In the genomic region with DNA sequence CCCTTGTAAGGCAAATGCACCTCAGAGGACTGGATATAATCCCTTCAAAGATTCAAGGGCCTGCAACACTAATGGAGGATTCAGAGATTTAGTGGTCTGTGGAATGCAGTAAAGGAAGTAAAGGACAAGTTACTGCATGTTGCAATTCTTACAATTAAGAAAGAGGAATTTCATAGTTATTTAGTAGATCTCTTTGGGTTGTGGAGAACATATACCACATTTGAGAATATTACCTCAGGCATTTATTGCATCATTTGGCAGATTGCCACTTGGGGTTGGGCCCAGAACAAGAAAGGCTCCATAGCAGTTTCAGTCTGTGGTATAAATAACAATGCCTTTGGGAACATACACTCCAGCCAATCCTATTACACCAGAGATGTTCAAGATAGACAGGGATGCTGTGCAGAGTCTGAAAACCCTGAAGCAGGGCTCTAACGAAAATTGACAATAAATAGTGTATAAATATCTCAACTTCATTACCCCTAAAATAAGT, we compare ENCODE assay signal across 10 cellular contexts. TPM values are rescaled to one million over a fixed set of nuclear protein-coding genes. Genes with fewer than 3 reads are reported as not detected.
A peak's percentile ranks its signal among the peaks of the same experiment; 100 is the strongest.
DNase-seq lines count a peak whose midpoint lies in the region; ATAC-seq lines count a peak whose summit lies in the region.
"Had no signal": no experiment of that assay in that cellular context is flagged by ENCODE, and none has a peak within 500 bp of the region (broad histone marks: within the 10 kb centered on the region; RNA-seq: fewer than 3 reads in every experiment).

No MANE protein-coding gene starts in this region.

- no peak overlapping the region for H3K27ac Mint-ChIP-seq in activated T-cell treated with anti-CD3 and anti-CD28 coated beads, Interleukin-2, amount 50 U/mL, for 72 hours
- H3K27ac Mint-ChIP-seq in stimulated activated naive CD8-positive, alpha-beta T cell treated with anti-CD3 and anti-CD28 coated beads, Interleukin-15, amount 100 ng/mL, for 72 hours: no peak overlapping the region

- DNase-seq in AG08395 (ENCODE audit: low spot score): peak; percentile 73
- peak; percentile 77 for DNase-seq in HS-5 (ENCODE audit: low read depth)
- peak; percentile 22 for DNase-seq in SKM-1 (lab: John Stamatoyannopoulos, UW; ENCODE audit: unreplicated experiment)
- DNase-seq in left ventricle myocardium superior: no peak
- DNase-seq in activated T-cell treated with anti-CD3 and anti-CD28 coated beads, Interleukin-2, amount 50 U/mL, for 72 hours: no peak
- no peak for DNase-seq in stimulated activated naive CD8-positive, alpha-beta T cell treated with anti-CD3 and anti-CD28 coated beads, Interleukin-15, amount 100 ng/mL, for 72 hours
- DNase-seq in H7: no peak
- DNase-seq: activated T-cell treated with anti-CD3 and anti-CD28 coated beads for 4 hours, NCI-H526 treated with DMSO at 0.1 percent for 48 hours had no signal

- intact Hi-C loops in left ventricle myocardium superior (cut with micrococcal nuclease): no loop called here

- no peaks in the 10 kb centered on the region for H3K27me3 ChIP-seq in H7 (ENCODE audit: control insufficient read depth, insufficient read depth, low read length)

- H3K4me3 ChIP-seq in H7 (ENCODE audit: insufficient read depth, low read depth, low read length): no peak overlapping the region

- peaks cover 0 to 2% of the 10 kb centered on the region in 2 donors for H3K9me3 Mint-ChIP-seq in activated T-cell treated with anti-CD3 and anti-CD28 coated beads, Interleukin-2, amount 50 U/mL, for 72 hours
- H3K9me3 Mint-ChIP-seq in stimulated activated naive CD8-positive, alpha-beta T cell treated with anti-CD3 and anti-CD28 coated beads, Interleukin-15, amount 100 ng/mL, for 72 hours: no peaks in the 10 kb centered on the region

- no peak overlapping the region for H3K4me3 Mint-ChIP-seq in activated T-cell treated with anti-CD3 and anti-CD28 coated beads, Interleukin-2, amount 50 U/mL, for 72 hours
- no peak overlapping the region for H3K4me3 Mint-ChIP-seq in stimulated activated naive CD8-positive, alpha-beta T cell treated with anti-CD3 and anti-CD28 coated beads, Interleukin-15, amount 100 ng/mL, for 72 hours

- H3K36me3 ChIP-seq in H7 (replicated peaks; ENCODE audit: control insufficient read depth, insufficient read depth, low read length): no peaks in the 10 kb centered on the region

- no peaks in the 10 kb centered on the region for H3K36me3 Mint-ChIP-seq in activated T-cell treated with anti-CD3 and anti-CD28 coated beads, Interleukin-2, amount 50 U/mL, for 72 hours (ENCODE audit: insufficient read depth in 2 of 2)

- H3K27me3 Mint-ChIP-seq in activated T-cell treated with anti-CD3 and anti-CD28 coated beads, Interleukin-2, amount 50 U/mL, for 72 hours (ENCODE audit: low read depth): peaks cover 10% of the 10 kb centered on the region
- no peaks in the 10 kb centered on the region for H3K27me3 Mint-ChIP-seq in stimulated activated naive CD8-positive, alpha-beta T cell treated with anti-CD3 and anti-CD28 coated beads, Interleukin-15, amount 100 ng/mL, for 72 hours

- H3K4me1 Mint-ChIP-seq in activated T-cell treated with anti-CD3 and anti-CD28 coated beads, Interleukin-2, amount 50 U/mL, for 72 hours (ENCODE audit: low read depth): no peaks in the 10 kb centered on the region
- H3K4me1 Mint-ChIP-seq in stimulated activated naive CD8-positive, alpha-beta T cell treated with anti-CD3 and anti-CD28 coated beads, Interleukin-15, amount 100 ng/mL, for 72 hours: no peaks in the 10 kb centered on the region

- ATAC-seq in left ventricle myocardium superior: peak; percentile 62
- no peak for ATAC-seq in activated T-cell treated with anti-CD3 and anti-CD28 coated beads, Interleukin-2, amount 50 U/mL, for 72 hours (replicated peaks in 1 of 2)
- ATAC-seq in HG03342 (IDR thresholded peaks at IDR 0.05; ENCODE audit: unreplicated experiment): no peak
- ATAC-seq in stimulated activated naive CD8-positive, alpha-beta T cell treated with anti-CD3 and anti-CD28 coated beads, Interleukin-15, amount 100 ng/mL, for 72 hours: no peak

RNA-seq across cellular contexts. Expression of a gene that starts 20.9 kb away (rescaled TPM):
- total RNA-seq in left ventricle myocardium superior: 49.2 TPM
- 10 to 100 TPM; 11.6 to 13.6 TPM for total RNA-seq in activated T-cell treated with anti-CD3 and anti-CD28 coated beads, Interleukin-2, amount 50 U/mL, for 72 hours
- total RNA-seq in H7 (2014; rRNA removed; shearing (Covaris generic)): 3.7 and 5.8 TPM in 2 replicates

RNA-seq across cellular contexts. Expression of a gene that starts 58.4 kb away (rescaled TPM):
- 14.4 TPM for total RNA-seq in left ventricle myocardium superior
- 1 to 10 TPM; 4.9 to 5.0 TPM for total RNA-seq in activated T-cell treated with anti-CD3 and anti-CD28 coated beads, Interleukin-2, amount 50 U/mL, for 72 hours
- 8.3 and 9.0 TPM in 2 replicates for total RNA-seq in H7 (2014; rRNA removed; shearing (Covaris generic))

Comparison
In these comparisons a context has a peak if more than half of its experiments do, and no peak if none do; other contexts are left out.
1. DNase-seq: peak in AG08395 (single experiment), HS-5 (single experiment) and SKM-1 (single experiment); none in left ventricle myocardium superior (single experiment), activated T-cell treated with anti-CD3 and anti-CD28 coated beads, Interleukin-2, amount 50 U/mL, for 72 hours (0 of 2), stimulated activated naive CD8-positive, alpha-beta T cell treated with anti-CD3 and anti-CD28 coated beads, Interleukin-15, amount 100 ng/mL, for 72 hours (0 of 2) and H7 (single experiment).